ENCODE assay signal across 1 cellular context in the genomic region with DNA sequence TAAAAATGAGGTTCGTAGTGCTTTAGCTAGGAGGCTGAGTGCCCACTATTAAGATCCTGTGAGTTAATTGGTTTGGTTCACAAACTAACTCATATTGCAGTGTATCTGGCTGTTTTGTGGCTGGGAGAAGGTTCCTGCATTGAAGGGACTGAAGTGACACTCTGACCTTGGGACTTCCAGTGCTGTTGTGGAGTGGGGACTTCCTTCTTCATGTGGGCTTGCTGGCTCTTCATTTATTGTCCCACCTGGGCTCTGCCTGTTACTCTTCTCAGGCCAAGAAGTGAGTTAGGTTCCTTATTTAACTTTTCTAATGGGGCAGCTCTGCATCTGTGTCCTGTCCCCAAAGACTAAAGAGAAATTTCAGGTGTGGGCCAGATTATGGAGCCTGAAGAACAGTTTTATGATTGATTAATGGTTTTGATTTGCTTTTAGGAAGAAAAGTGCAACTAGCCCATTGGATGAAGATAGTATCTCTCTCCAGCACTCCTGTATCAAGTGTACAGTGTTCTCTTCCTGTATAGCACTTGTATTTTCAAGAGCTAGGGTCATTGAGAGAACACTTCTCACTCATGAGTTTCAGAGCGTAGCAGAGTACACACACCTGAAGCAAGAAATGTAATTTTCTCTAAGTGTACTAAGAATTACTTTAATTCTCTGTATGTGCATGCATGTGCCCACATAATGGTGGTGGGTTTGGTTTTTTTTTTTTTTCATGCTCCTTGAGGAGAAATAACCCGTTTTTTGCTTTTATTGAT.
TF ChIP-seq lines count a peak whose summit lies in the region.

No MANE protein-coding gene starts in this region.

TF ChIP-seq in GM12878, 131 proteins besides CTCF, POLR2A, EP300 and RAD21 (continued from another document):
- TF ChIP-seq, protein P1, sequence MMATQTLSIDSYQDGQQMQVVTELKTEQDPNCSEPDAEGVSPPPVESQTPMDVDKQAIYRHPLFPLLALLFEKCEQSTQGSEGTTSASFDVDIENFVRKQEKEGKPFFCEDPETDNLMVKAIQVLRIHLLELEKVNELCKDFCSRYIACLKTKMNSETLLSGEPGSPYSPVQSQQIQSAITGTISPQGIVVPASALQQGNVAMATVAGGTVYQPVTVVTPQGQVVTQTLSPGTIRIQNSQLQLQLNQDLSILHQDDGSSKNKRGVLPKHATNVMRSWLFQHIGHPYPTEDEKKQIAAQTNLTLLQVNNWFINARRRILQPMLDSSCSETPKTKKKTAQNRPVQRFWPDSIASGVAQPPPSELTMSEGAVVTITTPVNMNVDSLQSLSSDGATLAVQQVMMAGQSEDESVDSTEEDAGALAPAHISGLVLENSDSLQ (IDR thresholded peaks at IDR 0.05) = no peak
- TF ChIP-seq, protein P2, sequence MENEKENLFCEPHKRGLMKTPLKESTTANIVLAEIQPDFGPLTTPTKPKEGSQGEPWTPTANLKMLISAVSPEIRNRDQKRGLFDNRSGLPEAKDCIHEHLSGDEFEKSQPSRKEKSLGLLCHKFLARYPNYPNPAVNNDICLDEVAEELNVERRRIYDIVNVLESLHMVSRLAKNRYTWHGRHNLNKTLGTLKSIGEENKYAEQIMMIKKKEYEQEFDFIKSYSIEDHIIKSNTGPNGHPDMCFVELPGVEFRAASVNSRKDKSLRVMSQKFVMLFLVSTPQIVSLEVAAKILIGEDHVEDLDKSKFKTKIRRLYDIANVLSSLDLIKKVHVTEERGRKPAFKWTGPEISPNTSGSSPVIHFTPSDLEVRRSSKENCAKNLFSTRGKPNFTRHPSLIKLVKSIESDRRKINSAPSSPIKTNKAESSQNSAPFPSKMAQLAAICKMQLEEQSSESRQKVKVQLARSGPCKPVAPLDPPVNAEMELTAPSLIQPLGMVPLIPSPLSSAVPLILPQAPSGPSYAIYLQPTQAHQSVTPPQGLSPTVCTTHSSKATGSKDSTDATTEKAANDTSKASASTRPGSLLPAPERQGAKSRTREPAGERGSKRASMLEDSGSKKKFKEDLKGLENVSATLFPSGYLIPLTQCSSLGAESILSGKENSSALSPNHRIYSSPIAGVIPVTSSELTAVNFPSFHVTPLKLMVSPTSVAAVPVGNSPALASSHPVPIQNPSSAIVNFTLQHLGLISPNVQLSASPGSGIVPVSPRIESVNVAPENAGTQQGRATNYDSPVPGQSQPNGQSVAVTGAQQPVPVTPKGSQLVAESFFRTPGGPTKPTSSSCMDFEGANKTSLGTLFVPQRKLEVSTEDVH (IDR thresholded peaks at IDR 0.05; ENCODE audit: low read depth, partially characterized antibody) = no peak
- TF ChIP-seq TCF3 (IDR thresholded peaks at IDR 0.05; ENCODE audit: borderline replicate concordance, insufficient read depth, low read depth, low read length) (no peak), FOXM1 (IDR thresholded peaks at IDR 0.05; ENCODE audit: low read depth, low read length) (no peak), JUND (IDR thresholded peaks at IDR 0.05; ENCODE audit: low read depth, low read length) (no peak), RAD51 (IDR thresholded peaks at IDR 0.05) (no peak), ZBED1 (IDR thresholded peaks at IDR 0.05; ENCODE audit: borderline replicate concordance) (no peak)
- TF ChIP-seq, protein P3, sequence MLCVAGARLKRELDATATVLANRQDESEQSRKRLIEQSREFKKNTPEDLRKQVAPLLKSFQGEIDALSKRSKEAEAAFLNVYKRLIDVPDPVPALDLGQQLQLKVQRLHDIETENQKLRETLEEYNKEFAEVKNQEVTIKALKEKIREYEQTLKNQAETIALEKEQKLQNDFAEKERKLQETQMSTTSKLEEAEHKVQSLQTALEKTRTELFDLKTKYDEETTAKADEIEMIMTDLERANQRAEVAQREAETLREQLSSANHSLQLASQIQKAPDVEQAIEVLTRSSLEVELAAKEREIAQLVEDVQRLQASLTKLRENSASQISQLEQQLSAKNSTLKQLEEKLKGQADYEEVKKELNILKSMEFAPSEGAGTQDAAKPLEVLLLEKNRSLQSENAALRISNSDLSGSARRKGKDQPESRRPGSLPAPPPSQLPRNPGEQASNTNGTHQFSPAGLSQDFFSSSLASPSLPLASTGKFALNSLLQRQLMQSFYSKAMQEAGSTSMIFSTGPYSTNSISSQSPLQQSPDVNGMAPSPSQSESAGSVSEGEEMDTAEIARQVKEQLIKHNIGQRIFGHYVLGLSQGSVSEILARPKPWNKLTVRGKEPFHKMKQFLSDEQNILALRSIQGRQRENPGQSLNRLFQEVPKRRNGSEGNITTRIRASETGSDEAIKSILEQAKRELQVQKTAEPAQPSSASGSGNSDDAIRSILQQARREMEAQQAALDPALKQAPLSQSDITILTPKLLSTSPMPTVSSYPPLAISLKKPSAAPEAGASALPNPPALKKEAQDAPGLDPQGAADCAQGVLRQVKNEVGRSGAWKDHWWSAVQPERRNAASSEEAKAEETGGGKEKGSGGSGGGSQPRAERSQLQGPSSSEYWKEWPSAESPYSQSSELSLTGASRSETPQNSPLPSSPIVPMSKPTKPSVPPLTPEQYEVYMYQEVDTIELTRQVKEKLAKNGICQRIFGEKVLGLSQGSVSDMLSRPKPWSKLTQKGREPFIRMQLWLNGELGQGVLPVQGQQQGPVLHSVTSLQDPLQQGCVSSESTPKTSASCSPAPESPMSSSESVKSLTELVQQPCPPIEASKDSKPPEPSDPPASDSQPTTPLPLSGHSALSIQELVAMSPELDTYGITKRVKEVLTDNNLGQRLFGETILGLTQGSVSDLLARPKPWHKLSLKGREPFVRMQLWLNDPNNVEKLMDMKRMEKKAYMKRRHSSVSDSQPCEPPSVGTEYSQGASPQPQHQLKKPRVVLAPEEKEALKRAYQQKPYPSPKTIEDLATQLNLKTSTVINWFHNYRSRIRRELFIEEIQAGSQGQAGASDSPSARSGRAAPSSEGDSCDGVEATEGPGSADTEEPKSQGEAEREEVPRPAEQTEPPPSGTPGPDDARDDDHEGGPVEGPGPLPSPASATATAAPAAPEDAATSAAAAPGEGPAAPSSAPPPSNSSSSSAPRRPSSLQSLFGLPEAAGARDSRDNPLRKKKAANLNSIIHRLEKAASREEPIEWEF (IDR thresholded peaks at IDR 0.05; ENCODE audit: insufficient replicate concordance, low read depth, low read length) = no peak
- TF ChIP-seq, protein P4, sequence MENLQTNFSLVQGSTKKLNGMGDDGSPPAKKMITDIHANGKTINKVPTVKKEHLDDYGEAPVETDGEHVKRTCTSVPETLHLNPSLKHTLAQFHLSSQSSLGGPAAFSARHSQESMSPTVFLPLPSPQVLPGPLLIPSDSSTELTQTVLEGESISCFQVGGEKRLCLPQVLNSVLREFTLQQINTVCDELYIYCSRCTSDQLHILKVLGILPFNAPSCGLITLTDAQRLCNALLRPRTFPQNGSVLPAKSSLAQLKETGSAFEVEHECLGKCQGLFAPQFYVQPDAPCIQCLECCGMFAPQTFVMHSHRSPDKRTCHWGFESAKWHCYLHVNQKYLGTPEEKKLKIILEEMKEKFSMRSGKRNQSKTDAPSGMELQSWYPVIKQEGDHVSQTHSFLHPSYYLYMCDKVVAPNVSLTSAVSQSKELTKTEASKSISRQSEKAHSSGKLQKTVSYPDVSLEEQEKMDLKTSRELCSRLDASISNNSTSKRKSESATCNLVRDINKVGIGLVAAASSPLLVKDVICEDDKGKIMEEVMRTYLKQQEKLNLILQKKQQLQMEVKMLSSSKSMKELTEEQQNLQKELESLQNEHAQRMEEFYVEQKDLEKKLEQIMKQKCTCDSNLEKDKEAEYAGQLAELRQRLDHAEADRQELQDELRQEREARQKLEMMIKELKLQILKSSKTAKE (IDR thresholded peaks at IDR 0.05; ENCODE audit: low read depth, poor library complexity, severe bottlenecking) = no peak
